In the genomic region with DNA sequence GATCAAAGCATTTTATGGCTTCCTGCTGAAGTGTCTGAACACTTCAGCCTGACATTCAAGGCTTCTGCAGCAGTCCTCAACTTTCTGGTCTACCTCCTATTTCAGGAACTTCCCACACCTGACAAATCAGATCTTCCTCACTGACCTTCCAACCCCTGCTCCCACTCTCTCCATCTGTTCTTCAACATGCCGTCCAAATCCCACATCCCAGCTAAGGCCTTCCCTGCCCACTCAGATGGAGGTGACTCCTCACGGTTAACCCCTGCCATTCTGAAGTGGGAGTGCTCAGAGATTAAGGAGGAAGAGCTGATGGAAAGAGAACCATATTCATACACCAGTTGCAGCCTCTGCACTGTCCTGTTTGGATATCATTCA, we compare ENCODE assay signal across 1 cellular context.
TF ChIP-seq lines count a peak whose summit lies in the region.

No MANE protein-coding gene starts in this region.

TF ChIP-seq in IMR-90, 13 proteins besides CTCF, POLR2A, EP300 and RAD21 (continued from another document):
- TF ChIP-seq CEBPB (IDR thresholded peaks at IDR 0.05; ENCODE audit: low read depth, low read length) (no peak), RCOR1 (IDR thresholded peaks at IDR 0.05; ENCODE audit: insufficient replicate concordance, low read length) (no peak), MXI1 (IDR thresholded peaks at IDR 0.05; ENCODE audit: borderline replicate concordance, low read depth, low read length) (no peak), CHD1 (IDR thresholded peaks at IDR 0.05; ENCODE audit: low read depth, low read length) (no peak)
